10 cellular contexts compared by ENCODE assay signal in genomic region chr11:43987384-43988039, GRCh38. TPM values are rescaled to one million over a fixed set of nuclear protein-coding genes. Genes with fewer than 3 reads are reported as not detected.
DNase-seq lines count a peak whose midpoint lies in the region; ATAC-seq and TF ChIP-seq lines count a peak whose summit lies in the region.
"Had no signal": no experiment of that assay in that cellular context is flagged by ENCODE, and none has a peak within 500 bp of the region (broad histone marks: within the 10 kb centered on the region; RNA-seq: fewer than 3 reads in every experiment).

No MANE protein-coding gene starts in this region.

- ATAC-seq in Right ventricle myocardium superior (ENCODE audit: poor library complexity) (peak; percentile 90), HG03432 (IDR thresholded peaks at IDR 0.05; ENCODE audit: unreplicated experiment) (no peak), HG02623 (IDR thresholded peaks at IDR 0.05; ENCODE audit: unreplicated experiment) (no peak)
- no peak for ATAC-seq in activated T-cell treated with anti-CD3 and anti-CD28 coated beads, Interleukin-2, amount 50 U/mL, for 4 hours

- H3K27me3 ChIP-seq in adipocyte (replicated peaks; ENCODE audit: control insufficient read depth, insufficient read depth, low read length) = no peaks in the 10 kb centered on the region
- H3K27me3 ChIP-seq in ovary = no peaks in the 10 kb centered on the region

- TF ChIP-seq CTCF in AG10803 (conservative IDR thresholded peaks at IDR 0.05; ENCODE audit: low read length) (no peak), ovary (IDR thresholded peaks at IDR 0.05) (peak in 1 of 3 donors; percentile 1)

- DNase-seq in AG10803 (ENCODE audit: low read depth) (peak; percentile 98), adipocyte (ENCODE audit: low read depth) (peak; percentile 18), Right ventricle myocardium superior (peak; percentile 95), ovary (peak; percentile 99 to 100 (median 99)), DMS79 treated with DMSO at 0.1 percent for 48 hours (lab: John Stamatoyannopoulos, UW) (no peak)
- DNase-seq in activated T-cell treated with anti-CD3 and anti-CD28 coated beads, Interleukin-2, amount 50 U/mL, for 4 hours = no peak
- DNase-seq: activated T-cell treated with anti-CD3 and anti-CD28 coated beads for 4 hours, naive B cell had no signal

- no peaks in the 10 kb centered on the region for H3K9me3 Mint-ChIP-seq in activated T-cell treated with anti-CD3 and anti-CD28 coated beads, Interleukin-2, amount 50 U/mL, for 4 hours
- H3K9me3 Mint-ChIP-seq: naive B cell had no signal

- no peaks in the 10 kb centered on the region for H3K36me3 Mint-ChIP-seq in activated T-cell treated with anti-CD3 and anti-CD28 coated beads, Interleukin-2, amount 50 U/mL, for 4 hours (ENCODE audit: insufficient read depth)
- H3K36me3 Mint-ChIP-seq: naive B cell had no signal

- WGBS in ovary, 3 donors = 1 to 3% (median 2%) methylated on average over 17 of the region's 17 CpGs

- TF ChIP-seq POLR2A in ovary (IDR thresholded peaks at IDR 0.05) = no peak

- H3K9me3 ChIP-seq in adipocyte (ENCODE audit: control insufficient read depth, low read length) (no peaks in the 10 kb centered on the region), ovary (no peaks in the 10 kb centered on the region)

- peaks cover 45% of the 10 kb centered on the region for H3K4me1 ChIP-seq in adipocyte (ENCODE audit: control insufficient read depth, insufficient read depth, low read length)
- H3K4me1 ChIP-seq in ovary (ENCODE audit: insufficient read depth) = peaks cover 35% of the 10 kb centered on the region

- no peak overlapping the region for H3K4me3 Mint-ChIP-seq in activated T-cell treated with anti-CD3 and anti-CD28 coated beads, Interleukin-2, amount 50 U/mL, for 4 hours
- H3K4me3 Mint-ChIP-seq: naive B cell had no signal

- H3K4me3 ChIP-seq in AG10803 (ENCODE audit: low read length) (peak overlapping the region; percentile 15; the same call in 1 of the 2 replicates), adipocyte (ENCODE audit: low read length) (no peak overlapping the region), ovary (no peak overlapping the region)

- TF ChIP-seq EP300 in ovary (IDR thresholded peaks at IDR 0.05) = peak; percentile 84

- peak overlapping the region; percentile 78 to 93 for H3K27ac ChIP-seq in ovary

- no peaks in the 10 kb centered on the region for H3K4me1 Mint-ChIP-seq in activated T-cell treated with anti-CD3 and anti-CD28 coated beads, Interleukin-2, amount 50 U/mL, for 4 hours (ENCODE audit: low read depth)

- intact Hi-C loops in Right ventricle myocardium superior (cut with DNase I) (loop anchor here (2.0 to 10.0 kb wide), 2 partner anchors 43 to 47 kb away; no protein-coding TSS in a partner anchor), ovary (cut with DNase I) (loop anchor here in 3 of 4 donors (2.0 to 5.0 kb wide), 3 partner anchors 40 to 45 kb away; partner anchors contain the start of gene C11orf96 (in 1 of the 3))

- H3K36me3 ChIP-seq in adipocyte (ENCODE audit: control insufficient read depth, insufficient read depth, low read length, severe bottlenecking) (no peaks in the 10 kb centered on the region), ovary (no peaks in the 10 kb centered on the region)

- peaks cover 23% of the 10 kb centered on the region for H3K27me3 Mint-ChIP-seq in activated T-cell treated with anti-CD3 and anti-CD28 coated beads, Interleukin-2, amount 50 U/mL, for 4 hours (ENCODE audit: low read depth)

- H3K9ac ChIP-seq in adipocyte (ENCODE audit: low read length) = peak overlapping the region; percentile 71

RNA-seq across cellular contexts. Expression of gene C11orf96, which starts 45.1 kb away (rescaled TPM):
- total RNA-seq in Right ventricle myocardium superior (21.0 TPM), ovary (1,000 to 10,000 TPM in 2 of 7 donors, 100 to 1,000 TPM in 5; 213 to 1,276 (median 506) TPM)
- polyA plus RNA-seq in ovary = 100 to 1,000 TPM in 1 of 2 donors, 10 to 100 TPM in 1; 35.9 to 218 TPM
- total RNA-seq in activated T-cell treated with anti-CD3 and anti-CD28 coated beads, Interleukin-2, amount 50 U/mL, for 4 hours = under 1 TPM; 0.57 to 0.87 (median 0.78) TPM

Comparison
In these comparisons a context has a peak if more than half of its experiments do, and no peak if none do; other contexts are left out.
1. DNase-seq: peak in AG10803 (single experiment), adipocyte (single experiment), Right ventricle myocardium superior (single experiment) and ovary (5 of 5); none in DMS79 treated with DMSO at 0.1 percent for 48 hours (single experiment) and activated T-cell treated with anti-CD3 and anti-CD28 coated beads, Interleukin-2, amount 50 U/mL, for 4 hours (single experiment).
2. RNA of gene C11orf96, which starts 45.1 kb away (total RNA-seq): 213 to 1,276 TPM in ovary and 21.0 TPM in Right ventricle myocardium superior (single experiment); 0.57 to 0.87 TPM in activated T-cell treated with anti-CD3 and anti-CD28 coated beads, Interleukin-2, amount 50 U/mL, for 4 hours; every median in the first group is over 10 times any median in the second.